ENCODE assay signal across 1 cellular context in genomic region chr2:43818761-43819160, GRCh38.
TF ChIP-seq lines count a peak whose summit lies in the region.

No MANE protein-coding gene starts in this region.

TF ChIP-seq in IMR-90, 13 proteins besides CTCF, POLR2A, EP300 and RAD21 (continued from another document):
- TF ChIP-seq, protein P1, sequence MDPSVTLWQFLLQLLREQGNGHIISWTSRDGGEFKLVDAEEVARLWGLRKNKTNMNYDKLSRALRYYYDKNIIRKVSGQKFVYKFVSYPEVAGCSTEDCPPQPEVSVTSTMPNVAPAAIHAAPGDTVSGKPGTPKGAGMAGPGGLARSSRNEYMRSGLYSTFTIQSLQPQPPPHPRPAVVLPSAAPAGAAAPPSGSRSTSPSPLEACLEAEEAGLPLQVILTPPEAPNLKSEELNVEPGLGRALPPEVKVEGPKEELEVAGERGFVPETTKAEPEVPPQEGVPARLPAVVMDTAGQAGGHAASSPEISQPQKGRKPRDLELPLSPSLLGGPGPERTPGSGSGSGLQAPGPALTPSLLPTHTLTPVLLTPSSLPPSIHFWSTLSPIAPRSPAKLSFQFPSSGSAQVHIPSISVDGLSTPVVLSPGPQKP (IDR thresholded peaks at IDR 0.05; ENCODE audit: borderline replicate concordance, low read depth, low read length) = no peak
- no peak for TF ChIP-seq MXI1 (IDR thresholded peaks at IDR 0.05; ENCODE audit: borderline replicate concordance, low read depth, low read length)
- TF ChIP-seq NFE2L2 (IDR thresholded peaks at IDR 0.05; ENCODE audit: low read depth, low read length) = no peak
- no peak for TF ChIP-seq SMC3 (IDR thresholded peaks at IDR 0.05; ENCODE audit: low read depth, low read length)
